Comparison of ENCODE assay signal across 12 cellular contexts in the genomic region with DNA sequence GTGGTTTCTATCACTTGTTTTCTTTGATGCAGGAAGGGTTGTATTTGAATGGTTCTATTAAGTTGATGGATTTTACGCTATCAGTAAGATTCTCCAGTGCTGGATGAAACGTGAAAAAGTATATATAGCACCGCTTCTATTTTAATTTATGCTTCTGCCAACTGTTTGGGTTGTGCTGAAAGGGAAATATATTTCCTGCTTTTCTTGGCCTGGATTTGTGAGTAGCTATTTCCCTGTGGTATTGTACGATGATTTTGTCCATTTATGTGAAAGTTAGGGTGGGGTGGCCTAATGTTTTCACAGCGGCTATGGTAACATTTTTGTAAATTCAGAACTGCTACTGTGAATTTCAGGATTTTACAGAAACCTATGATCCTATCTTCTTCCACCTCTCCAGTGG. TPM values are rescaled to one million over a fixed set of nuclear protein-coding genes. Genes with fewer than 3 reads are reported as not detected.
DNase-seq lines count a peak whose midpoint lies in the region; ATAC-seq lines count a peak whose summit lies in the region.
"Had no signal": no experiment of that assay in that cellular context is flagged by ENCODE, and none has a peak within 500 bp of the region (broad histone marks: within the 10 kb centered on the region; RNA-seq: fewer than 3 reads in every experiment).

No MANE protein-coding gene starts in this region.

- peak overlapping the region; percentile 80 for H3K4me3 Mint-ChIP-seq in T-helper 2 cell treated with Interferon-gamma antibody and Interleukin-4, amounts not matched to agents 5 μg/mL and 100 μg/mL, for 36 hours
- H3K4me3 Mint-ChIP-seq in activated naive CD8-positive, alpha-beta T cell treated with anti-CD3 and anti-CD28 coated beads, Interleukin-2, amount 10 ng/mL, durations not matched to agents 7 days and 5 days: peak overlapping the region; percentile 72
- H3K4me3 Mint-ChIP-seq in immature natural killer cell: peak overlapping the region; percentile 93 to 97 (median 96)
- peak overlapping the region; percentile 70 to 83 for H3K4me3 Mint-ChIP-seq in stimulated activated naive CD8-positive, alpha-beta T cell treated with anti-CD3 and anti-CD28 coated beads, Interleukin-15, amount 100 ng/mL, for 72 hours

- no peaks in the 10 kb centered on the region for H3K9me3 Mint-ChIP-seq in T-helper 2 cell treated with Interferon-gamma antibody and Interleukin-4, amounts not matched to agents 5 μg/mL and 100 μg/mL, for 36 hours
- H3K9me3 Mint-ChIP-seq in activated naive CD8-positive, alpha-beta T cell treated with anti-CD3 and anti-CD28 coated beads, Interleukin-2, amount 10 ng/mL, durations not matched to agents 7 days and 5 days: peaks cover 1% of the 10 kb centered on the region
- no peaks in the 10 kb centered on the region for H3K9me3 Mint-ChIP-seq in immature natural killer cell
- peaks cover 0 to 6% of the 10 kb centered on the region in 2 donors for H3K9me3 Mint-ChIP-seq in stimulated activated naive CD8-positive, alpha-beta T cell treated with anti-CD3 and anti-CD28 coated beads, Interleukin-15, amount 100 ng/mL, for 72 hours

- H3K4me1 Mint-ChIP-seq in T-helper 2 cell treated with Interferon-gamma antibody and Interleukin-4, amounts not matched to agents 5 μg/mL and 100 μg/mL, for 36 hours (ENCODE audit: low read depth): peaks cover 48% of the 10 kb centered on the region
- H3K4me1 Mint-ChIP-seq in activated naive CD8-positive, alpha-beta T cell treated with anti-CD3 and anti-CD28 coated beads, Interleukin-2, amount 10 ng/mL, durations not matched to agents 7 days and 5 days: peaks cover 45% of the 10 kb centered on the region
- peaks cover 0 to 47% of the 10 kb centered on the region in 2 donors for H3K4me1 Mint-ChIP-seq in immature natural killer cell
- peaks cover 37% of the 10 kb centered on the region for H3K4me1 Mint-ChIP-seq in stimulated activated naive CD8-positive, alpha-beta T cell treated with anti-CD3 and anti-CD28 coated beads, Interleukin-15, amount 100 ng/mL, for 72 hours

- peaks cover 27% of the 10 kb centered on the region for H3K36me3 Mint-ChIP-seq in T-helper 2 cell treated with Interferon-gamma antibody and Interleukin-4, amounts not matched to agents 5 μg/mL and 100 μg/mL, for 36 hours (ENCODE audit: low read depth)
- peaks cover 26% of the 10 kb centered on the region for H3K36me3 Mint-ChIP-seq in activated naive CD8-positive, alpha-beta T cell treated with anti-CD3 and anti-CD28 coated beads, Interleukin-2, amount 10 ng/mL, durations not matched to agents 7 days and 5 days
- peaks cover 10 to 22% (median 10%) of the 10 kb centered on the region in 3 donors for H3K36me3 Mint-ChIP-seq in immature natural killer cell

- DNase-seq in T-helper 2 cell treated with Interferon-gamma antibody and Interleukin-4, amounts not matched to agents 5 μg/mL and 100 μg/mL, for 36 hours (ENCODE audit: low spot score): no peak
- DNase-seq in T-helper 2 cell: no peak
- DNase-seq in activated naive CD8-positive, alpha-beta T cell treated with anti-CD3 and anti-CD28 coated beads, Interleukin-2, amount 10 ng/mL, durations not matched to agents 7 days and 5 days: no peak
- no peak for DNase-seq in immature natural killer cell
- DNase-seq in stimulated activated naive CD8-positive, alpha-beta T cell treated with anti-CD3 and anti-CD28 coated beads, Interleukin-15, amount 100 ng/mL, for 72 hours: no peak
- no peak for DNase-seq in ureter (ENCODE audit: low spot score)
- DNase-seq: amygdala had no signal

- H3K27ac Mint-ChIP-seq in T-helper 2 cell treated with Interferon-gamma antibody and Interleukin-4, amounts not matched to agents 5 μg/mL and 100 μg/mL, for 36 hours: peak overlapping the region; percentile 78
- H3K27ac Mint-ChIP-seq in activated naive CD8-positive, alpha-beta T cell treated with anti-CD3 and anti-CD28 coated beads, Interleukin-2, amount 10 ng/mL, durations not matched to agents 7 days and 5 days: peak overlapping the region; percentile 86
- peak overlapping the region in 5 of 6 donors; percentile 94 to 97 (median 96) for H3K27ac Mint-ChIP-seq in immature natural killer cell
- peak overlapping the region; percentile 74 to 89 for H3K27ac Mint-ChIP-seq in stimulated activated naive CD8-positive, alpha-beta T cell treated with anti-CD3 and anti-CD28 coated beads, Interleukin-15, amount 100 ng/mL, for 72 hours
- H3K27ac Mint-ChIP-seq: progenitor cell of endocrine pancreas had no signal

- POLR2A ChIA-PET in activated naive CD8-positive, alpha-beta T cell treated with anti-CD3 and anti-CD28 coated beads, Interleukin-2, amount 10 ng/mL, durations not matched to agents 7 days and 5 days (lab: Charles Lee): interaction anchor here (0.6 to 8.8 kb wide), 3 partner anchors 25 to 259 kb away, joined by 4 to 80 read pairs (median 29); a partner anchor contains a TSS

- H3K27me3 Mint-ChIP-seq in T-helper 2 cell treated with Interferon-gamma antibody and Interleukin-4, amounts not matched to agents 5 μg/mL and 100 μg/mL, for 36 hours (ENCODE audit: low read depth): peaks cover 3% of the 10 kb centered on the region
- H3K27me3 Mint-ChIP-seq in activated naive CD8-positive, alpha-beta T cell treated with anti-CD3 and anti-CD28 coated beads, Interleukin-2, amount 10 ng/mL, durations not matched to agents 7 days and 5 days: no peaks in the 10 kb centered on the region
- H3K27me3 Mint-ChIP-seq in immature natural killer cell (ENCODE audit: low read depth in 3 of 3): peaks cover 2 to 5% (median 2%) of the 10 kb centered on the region in 3 donors
- H3K27me3 Mint-ChIP-seq in stimulated activated naive CD8-positive, alpha-beta T cell treated with anti-CD3 and anti-CD28 coated beads, Interleukin-15, amount 100 ng/mL, for 72 hours: no peaks in the 10 kb centered on the region
- H3K27me3 Mint-ChIP-seq: progenitor cell of endocrine pancreas had no signal

- no peak for ATAC-seq in activated naive CD8-positive, alpha-beta T cell treated with anti-CD3 and anti-CD28 coated beads, Interleukin-2, amount 10 ng/mL, durations not matched to agents 7 days and 5 days (ENCODE audit: low read depth)
- no peak for ATAC-seq in stimulated activated naive CD8-positive, alpha-beta T cell treated with anti-CD3 and anti-CD28 coated beads, Interleukin-15, amount 100 ng/mL, for 72 hours
- no peak for ATAC-seq in GM21723 (IDR thresholded peaks at IDR 0.05; ENCODE audit: unreplicated experiment)
- no peak for ATAC-seq in HG02938 (IDR thresholded peaks at IDR 0.05; ENCODE audit: unreplicated experiment)
- ATAC-seq: A549 had no signal

RNA-seq across cellular contexts. Expression of a gene that starts 0.3 kb away (rescaled TPM):
- total RNA-seq in activated naive CD8-positive, alpha-beta T cell treated with anti-CD3 and anti-CD28 coated beads, Interleukin-2, amount 10 ng/mL, durations not matched to agents 7 days and 5 days: 10 to 100 TPM; 31.6 to 33.6 TPM
- 100 to 1,000 TPM; 421 to 818 (median 559) TPM for polyA plus RNA-seq in immature natural killer cell
- 13.2 TPM for total RNA-seq in ureter
- total RNA-seq: epithelial cell of proximal tubule had no signal

RNA-seq across cellular contexts. Expression of a gene that starts 24.8 kb away (rescaled TPM):
- 100 to 1,000 TPM; 259 to 260 TPM for total RNA-seq in activated naive CD8-positive, alpha-beta T cell treated with anti-CD3 and anti-CD28 coated beads, Interleukin-2, amount 10 ng/mL, durations not matched to agents 7 days and 5 days
- polyA plus RNA-seq in immature natural killer cell: 100 to 1,000 TPM; 495 to 624 (median 521) TPM
- 265 TPM for total RNA-seq in ureter

RNA-seq across cellular contexts. Expression of a gene that starts 25.1 kb away (rescaled TPM):
- total RNA-seq in activated naive CD8-positive, alpha-beta T cell treated with anti-CD3 and anti-CD28 coated beads, Interleukin-2, amount 10 ng/mL, durations not matched to agents 7 days and 5 days: 10 to 100 TPM; 35.7 to 35.9 TPM
- polyA plus RNA-seq in immature natural killer cell: 10 to 100 TPM; 33.6 to 37.9 (median 36.3) TPM
- total RNA-seq in ureter: 54.6 TPM

RNA-seq across cellular contexts. Expression of a gene that starts 29.3 kb away (rescaled TPM):
- total RNA-seq in activated naive CD8-positive, alpha-beta T cell treated with anti-CD3 and anti-CD28 coated beads, Interleukin-2, amount 10 ng/mL, durations not matched to agents 7 days and 5 days: under 1 TPM in 1 of 2 experiments, not detected in 1; 0.20 TPM
- under 1 TPM in 1 of 3 donors, not detected in 2; 0.23 TPM for polyA plus RNA-seq in immature natural killer cell
- 5.8 TPM for total RNA-seq in ureter
- total RNA-seq: epithelial cell of proximal tubule, progenitor cell of endocrine pancreas had no signal
- polyA plus RNA-seq: A549 had no signal

RNA-seq across cellular contexts. Expression of a gene that starts 29.3 kb away (rescaled TPM):
- under 1 TPM in 1 of 2 experiments, not detected in 1; 0.42 TPM for total RNA-seq in activated naive CD8-positive, alpha-beta T cell treated with anti-CD3 and anti-CD28 coated beads, Interleukin-2, amount 10 ng/mL, durations not matched to agents 7 days and 5 days
- polyA plus RNA-seq in immature natural killer cell: not detected
- 1.2 TPM for total RNA-seq in ureter
- total RNA-seq: epithelial cell of proximal tubule, progenitor cell of endocrine pancreas had no signal
- polyA plus RNA-seq: A549 had no signal
